Comparison of ENCODE assay signal across 8 cellular contexts in genomic region chr9:99023831-99024230, GRCh38.
DNase-seq lines count a peak whose midpoint lies in the region; ATAC-seq and TF ChIP-seq lines count a peak whose summit lies in the region.
"Had no signal": no experiment of that assay in that cellular context is flagged by ENCODE, and none has a peak within 500 bp of the region (broad histone marks: within the 10 kb centered on the region; RNA-seq: fewer than 3 reads in every experiment).

No MANE protein-coding gene starts in this region.

- ATAC-seq in right lobe of liver: no peak
- ATAC-seq in GM21515 (IDR thresholded peaks at IDR 0.05; ENCODE audit: unreplicated experiment): no peak

- no peaks in the 10 kb centered on the region for H4K20me1 ChIP-seq in KMS-11 (ENCODE audit: insufficient read depth)

- no peak overlapping the region for H3K4me3 ChIP-seq in KMS-11 (IDR thresholded peaks at IDR 0.05; ENCODE audit: insufficient read depth, low read depth, low read length)
- no peak overlapping the region for H3K4me3 ChIP-seq in choroid plexus epithelial cell (ENCODE audit: low read depth, low read length)
- H3K4me3 ChIP-seq in skeletal muscle cell (ENCODE audit: low read depth, low read length): no peak overlapping the region
- no peak overlapping the region for H3K4me3 ChIP-seq in right lobe of liver

- peak overlapping the region; percentile 39 for H3K4me2 ChIP-seq in KMS-11

- H3K36me3 ChIP-seq in KMS-11 (ENCODE audit: insufficient read depth): no peaks in the 10 kb centered on the region
- H3K36me3 ChIP-seq in right lobe of liver: no peaks in the 10 kb centered on the region

- H3K4me1 ChIP-seq in KMS-11 (ENCODE audit: low read depth, poor library complexity, severe bottlenecking): peaks cover 16% of the 10 kb centered on the region
- no peaks in the 10 kb centered on the region for H3K4me1 ChIP-seq in right lobe of liver

- no peaks in the 10 kb centered on the region for H3K27me3 ChIP-seq in KMS-11 (ENCODE audit: insufficient read depth, low read depth)
- H3K27me3 ChIP-seq in right lobe of liver: no peaks in the 10 kb centered on the region

- no peak overlapping the region for H2AFZ ChIP-seq in KMS-11 (ENCODE audit: low read depth)

- DNase-seq in NCI-H2171 treated with DMSO at 0.1 percent for 48 hours (lab: John Stamatoyannopoulos, UW) (peak; percentile 95), choroid plexus epithelial cell (ENCODE audit: low read depth) (peak; percentile 86), skeletal muscle cell (ENCODE audit: low read depth) (peak; percentile 48), right lobe of liver (no peak), SIG-M5 treated with dmso at 0.1 percent for 504 hours (lab: John Stamatoyannopoulos, UW; ENCODE audit: unreplicated experiment) (no peak)
- DNase-seq: posterior cingulate gyrus had no signal

- H3K27ac ChIP-seq in KMS-11 (no peak overlapping the region), right lobe of liver (no peak overlapping the region)

- TF ChIP-seq CTCF in KMS-11 (conservative IDR thresholded peaks at IDR 0.05; ENCODE audit: low read depth, low read length) (no peak), choroid plexus epithelial cell (conservative IDR thresholded peaks at IDR 0.05; ENCODE audit: low read depth, low read length) (no peak), right lobe of liver (IDR thresholded peaks at IDR 0.05) (no peak)

- no peak overlapping the region for H3K9ac ChIP-seq in KMS-11

- no peaks in the 10 kb centered on the region for H3K79me2 ChIP-seq in KMS-11 (ENCODE audit: insufficient read depth, low read depth)

- no peak for TF ChIP-seq POLR2A in right lobe of liver (IDR thresholded peaks at IDR 0.05)

- H3K9me3 ChIP-seq in right lobe of liver: no peaks in the 10 kb centered on the region

- intact Hi-C loops in right lobe of liver (cut with DNase I): no loop called here

- 70% methylated on average over 1 of the region's 1 CpG for WGBS in right lobe of liver (ENCODE audit: insufficient coverage, low coverage, low lambda C conversion rate, missing lambda C conversion rate)

Comparison
In these comparisons a context has a peak if more than half of its experiments do, and no peak if none do; other contexts are left out.
1. DNase-seq: peak in NCI-H2171 treated with DMSO at 0.1 percent for 48 hours (single experiment), choroid plexus epithelial cell (single experiment) and skeletal muscle cell (single experiment); none in right lobe of liver (0 of 3) and SIG-M5 treated with dmso at 0.1 percent for 504 hours (single experiment).